4 cellular contexts compared by ENCODE assay signal in genomic region chr11:105723269-105723668, GRCh38.
TF ChIP-seq lines count a peak whose summit lies in the region.

No MANE protein-coding gene starts in this region.

TF ChIP-seq in A549, 52 proteins besides CTCF, POLR2A, EP300 and RAD21:
- TF ChIP-seq CBX2 (IDR thresholded peaks at IDR 0.05; ENCODE audit: borderline replicate concordance, low read depth), result no peak
- peak; percentile 62 for TF ChIP-seq MAFK (IDR thresholded peaks at IDR 0.05; ENCODE audit: partially characterized antibody)

TF ChIP-seq in IMR-90, 13 proteins besides CTCF, POLR2A, EP300 and RAD21:
- no peak for TF ChIP-seq SMC3 (IDR thresholded peaks at IDR 0.05; ENCODE audit: low read depth, low read length)
- peak; percentile 92 for TF ChIP-seq MAFK (IDR thresholded peaks at IDR 0.05; ENCODE audit: low read depth, low read length)
- TF ChIP-seq, protein P1, sequence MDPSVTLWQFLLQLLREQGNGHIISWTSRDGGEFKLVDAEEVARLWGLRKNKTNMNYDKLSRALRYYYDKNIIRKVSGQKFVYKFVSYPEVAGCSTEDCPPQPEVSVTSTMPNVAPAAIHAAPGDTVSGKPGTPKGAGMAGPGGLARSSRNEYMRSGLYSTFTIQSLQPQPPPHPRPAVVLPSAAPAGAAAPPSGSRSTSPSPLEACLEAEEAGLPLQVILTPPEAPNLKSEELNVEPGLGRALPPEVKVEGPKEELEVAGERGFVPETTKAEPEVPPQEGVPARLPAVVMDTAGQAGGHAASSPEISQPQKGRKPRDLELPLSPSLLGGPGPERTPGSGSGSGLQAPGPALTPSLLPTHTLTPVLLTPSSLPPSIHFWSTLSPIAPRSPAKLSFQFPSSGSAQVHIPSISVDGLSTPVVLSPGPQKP (IDR thresholded peaks at IDR 0.05; ENCODE audit: borderline replicate concordance, low read depth, low read length), result no peak
TF ChIP-seq in IMR-90: peak in this region for 1.

TF ChIP-seq in H1, 55 proteins besides CTCF, POLR2A, EP300 and RAD21:
- TF ChIP-seq TCF12 (IDR thresholded peaks at IDR 0.05; ENCODE audit: low read depth, low read length) (no peak), SUZ12 (IDR thresholded peaks at IDR 0.05; ENCODE audit: low read length) (no peak), SP2 (IDR thresholded peaks at IDR 0.05; ENCODE audit: low read length) (no peak), MAFK (IDR thresholded peaks at IDR 0.05; ENCODE audit: low read depth, low read length) (peak; percentile 69; the same call in 1 of the 2 replicates), ATF2 (IDR thresholded peaks at IDR 0.05; ENCODE audit: low read length) (no peak), RXRA (IDR thresholded peaks at IDR 0.05; ENCODE audit: insufficient read depth, low read depth, low read length) (no peak), RNF2 (IDR thresholded peaks at IDR 0.05; ENCODE audit: borderline replicate concordance, low read depth, low read length, missing control alignments, poor library complexity, severe bottlenecking) (no peak)

TF ChIP-seq in HEK293T, 16 proteins besides CTCF, POLR2A, EP300 and RAD21:
- TF ChIP-seq FOXA1 (IDR thresholded peaks at IDR 0.05), result no peak
- no peak for TF ChIP-seq CTBP1 (IDR thresholded peaks at IDR 0.05; ENCODE audit: borderline replicate concordance)
- TF ChIP-seq SUZ12 (IDR thresholded peaks at IDR 0.05), result no peak
- no peak for TF ChIP-seq TARDBP (IDR thresholded peaks at IDR 0.05)
- no peak for TF ChIP-seq FOXM1 (IDR thresholded peaks at IDR 0.05; ENCODE audit: borderline replicate concordance)
- TF ChIP-seq ARNT (IDR thresholded peaks at IDR 0.05), result no peak
- no peak for TF ChIP-seq BHLHE40 (IDR thresholded peaks at IDR 0.05; ENCODE audit: borderline replicate concordance)
- no peak for TF ChIP-seq FOXK2 (IDR thresholded peaks at IDR 0.05)
- no peak for TF ChIP-seq NFRKB (IDR thresholded peaks at IDR 0.05)
- TF ChIP-seq, protein P2, sequence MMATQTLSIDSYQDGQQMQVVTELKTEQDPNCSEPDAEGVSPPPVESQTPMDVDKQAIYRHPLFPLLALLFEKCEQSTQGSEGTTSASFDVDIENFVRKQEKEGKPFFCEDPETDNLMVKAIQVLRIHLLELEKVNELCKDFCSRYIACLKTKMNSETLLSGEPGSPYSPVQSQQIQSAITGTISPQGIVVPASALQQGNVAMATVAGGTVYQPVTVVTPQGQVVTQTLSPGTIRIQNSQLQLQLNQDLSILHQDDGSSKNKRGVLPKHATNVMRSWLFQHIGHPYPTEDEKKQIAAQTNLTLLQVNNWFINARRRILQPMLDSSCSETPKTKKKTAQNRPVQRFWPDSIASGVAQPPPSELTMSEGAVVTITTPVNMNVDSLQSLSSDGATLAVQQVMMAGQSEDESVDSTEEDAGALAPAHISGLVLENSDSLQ (IDR thresholded peaks at IDR 0.05), result no peak
- no peak for TF ChIP-seq ELF4 (IDR thresholded peaks at IDR 0.05)
- TF ChIP-seq LEF1 (IDR thresholded peaks at IDR 0.05; ENCODE audit: borderline replicate concordance), result no peak
- no peak for TF ChIP-seq HDGF (IDR thresholded peaks at IDR 0.05; ENCODE audit: borderline replicate concordance)
- TF ChIP-seq L3MBTL2 (conservative IDR thresholded peaks at IDR 0.05), result no peak
- TF ChIP-seq SP1 (IDR thresholded peaks at IDR 0.05), result no peak
- no peak for TF ChIP-seq ZNF384 (IDR thresholded peaks at IDR 0.05)
